Comparison of ENCODE assay signal across 8 cellular contexts in genomic region chr3:105868745-105869530, GRCh38. TPM values are rescaled to one million over a fixed set of nuclear protein-coding genes. Genes with fewer than 3 reads are reported as not detected.
DNase-seq lines count a peak whose midpoint lies in the region; ATAC-seq lines count a peak whose summit lies in the region.

Gene CBLB, minus strand, starts transcription at chr3:105869012. Its CDS starts 1,435 bp downstream, at chr3:105867577.

- H3K27me3 Mint-ChIP-seq in dendritic cell treated with granulocyte-macrophage colony-stimulating factor and Interleukin-4, amounts not matched to agents 40 ng/mL and 50 ng/mL, for 4 days = no peaks in the 10 kb centered on the region

- DNase-seq in C1 segment of cervical spinal cord (lab: John Stamatoyannopoulos, UW) (peak; percentile 77 to 99 (median 95)), NCI-H774 (lab: John Stamatoyannopoulos, UW) (peak; percentile 81), left lobe of liver (ENCODE audit: low spot score) (peak; percentile 94)
- peak; percentile 71 to 77 for DNase-seq in activated CD4-positive, alpha-beta T cell treated with anti-CD3 and anti-CD28 coated beads, Interleukin-2, amount 50 U/mL, for 4 hours
- peak; percentile 73 for DNase-seq in stimulated activated CD4-positive, alpha-beta T cell treated with anti-CD3 and anti-CD28 coated beads, Interleukin-2, amount 100 ng/mL, for 4 hours (ENCODE audit: low read depth)

- peaks cover 28% of the 10 kb centered on the region for H3K4me1 Mint-ChIP-seq in dendritic cell treated with granulocyte-macrophage colony-stimulating factor and Interleukin-4, amounts not matched to agents 40 ng/mL and 50 ng/mL, for 4 days (ENCODE audit: low read depth)

- peak within 1 kb of the TSS; percentile 96 for H3K27ac Mint-ChIP-seq in dendritic cell treated with granulocyte-macrophage colony-stimulating factor and Interleukin-4, amounts not matched to agents 40 ng/mL and 50 ng/mL, for 4 days

- ATAC-seq in GM19395 (IDR thresholded peaks at IDR 0.05; ENCODE audit: unreplicated experiment) = peak; percentile 84
- peak; percentile 68 for ATAC-seq in HG03565 (IDR thresholded peaks at IDR 0.05; ENCODE audit: unreplicated experiment)
- ATAC-seq in left lobe of liver = peak; percentile 89

- intact Hi-C loops in dendritic cell treated with granulocyte-macrophage colony-stimulating factor and Interleukin-4, amounts not matched to agents 40 ng/mL and 50 ng/mL, for 4 days (cut with micrococcal nuclease) = no loop called here

- H3K36me3 Mint-ChIP-seq in dendritic cell treated with granulocyte-macrophage colony-stimulating factor and Interleukin-4, amounts not matched to agents 40 ng/mL and 50 ng/mL, for 4 days (ENCODE audit: low read depth) = peaks cover 44% of the 10 kb centered on the region

- H3K4me3 Mint-ChIP-seq in dendritic cell treated with granulocyte-macrophage colony-stimulating factor and Interleukin-4, amounts not matched to agents 40 ng/mL and 50 ng/mL, for 4 days = peak within 1 kb of the TSS; percentile 95

- no peaks in the 10 kb centered on the region for H3K9me3 Mint-ChIP-seq in dendritic cell treated with granulocyte-macrophage colony-stimulating factor and Interleukin-4, amounts not matched to agents 40 ng/mL and 50 ng/mL, for 4 days

RNA-seq across cellular contexts. Expression of gene CBLB, which starts in this region (rescaled TPM):
- 9.5 TPM for total RNA-seq in left lobe of liver

Comparison
In these comparisons a context has a peak if more than half of its experiments do, and no peak if none do; other contexts are left out.
1. Peak in every context shown above with its lines: DNase-seq and ATAC-seq.